In genomic region chr21:37153193-37153934, GRCh38 we compare ENCODE assay signal across 13 cellular contexts.
A peak's percentile ranks its signal among the peaks of the same experiment; 100 is the strongest.
DNase-seq lines count a peak whose midpoint lies in the region; ATAC-seq and TF ChIP-seq lines count a peak whose summit lies in the region.
"Had no signal": no experiment of that assay in that cellular context is flagged by ENCODE, and none has a peak within 500 bp of the region (broad histone marks: within the 10 kb centered on the region; RNA-seq: fewer than 3 reads in every experiment).

No MANE protein-coding gene starts in this region.

- TF ChIP-seq CTCF in A673 (conservative IDR thresholded peaks at IDR 0.05; ENCODE audit: low read depth, low read length), result no peak
- TF ChIP-seq CTCF in fibroblast of lung (conservative IDR thresholded peaks at IDR 0.05 in 1 of 2, IDR thresholded peaks at IDR 0.05 in 1 of 2; ENCODE audit: low read depth in 1 of 2, low read length in 2 of 2), result no peak

- H3K27ac ChIP-seq in A673 (ENCODE audit: low read depth, low read length, poor library complexity, severe bottlenecking) (peak overlapping the region; percentile 79), SJCRH30 (peak overlapping the region; percentile 76), fibroblast of lung (ENCODE audit: insufficient read depth, low read length) (no peak overlapping the region)

- H3K4me3 ChIP-seq in A673 (ENCODE audit: low read depth, low read length, poor library complexity, severe bottlenecking), result no peak overlapping the region
- no peak overlapping the region for H3K4me3 ChIP-seq in SJCRH30
- H3K4me3 ChIP-seq in fibroblast of lung (replicated peaks in 1 of 4; ENCODE audit: control extremely low read depth in 1 of 4, insufficient read depth in 1 of 4, low read depth in 3 of 4, low read length in 4 of 4), result no peak overlapping the region

- H3K9ac ChIP-seq in fibroblast of lung (ENCODE audit: insufficient read depth, low read length), result no peak overlapping the region

- BruUV-seq in A673 (replicated peaks; lab: Mats Ljungman, UMichigan), result no TSS peak

- H3K4me2 ChIP-seq in fibroblast of lung (ENCODE audit: extremely low read depth, insufficient read depth, low read length), result no peak overlapping the region

- POLR2A ChIA-PET in A673 (lab: Charles Lee; ENCODE audit: low non-redundant PET), result interaction anchor here (0.6 to 0.8 kb wide), 3 partner anchors 12 to 914 kb away, joined by 3 read pairs; no protein-coding TSS in a partner anchor

- DNase-seq in A673 (ENCODE audit: low spot score) (peak; percentile 81), SJCRH30 (no peak), fibroblast of lung (ENCODE audit: low read depth in 2 of 2) (peak; percentile 68 to 75), non-pigmented ciliary epithelial cell (ENCODE audit: low read depth) (peak; percentile 18), NCI-H1092 (lab: John Stamatoyannopoulos, UW) (no peak)
- DNase-seq in stimulated activated CD8-positive, alpha-beta memory T cell treated with anti-CD3 and anti-CD28 coated beads, Interleukin-4, amount 100 ng/mL, for 48 hours, result no peak
- DNase-seq: activated naive CD4-positive, alpha-beta T cell treated with anti-CD3 and anti-CD28 coated beads, Interleukin-2, amount 10 ng/mL, durations not matched to agents 7 days and 5 days; naive B cell; NCI-H2081; stimulated activated CD4-positive, alpha-beta T cell treated with anti-CD3 and anti-CD28 coated beads, Interleukin-4, amount 100 ng/mL, for 4 hours had no signal

- H3K4me1 ChIP-seq in A673 (ENCODE audit: insufficient read depth, low read length, poor library complexity, severe bottlenecking) (peaks cover 15% of the 10 kb centered on the region), SJCRH30 (peaks cover 21% of the 10 kb centered on the region), fibroblast of lung (ENCODE audit: control insufficient read depth, extremely low read depth, insufficient read depth, low read length) (no peaks in the 10 kb centered on the region)

- H3K9me3 ChIP-seq in A673 (ENCODE audit: low read depth, low read length, poor library complexity, severe bottlenecking) (no peaks in the 10 kb centered on the region), SJCRH30 (replicated peaks) (no peaks in the 10 kb centered on the region), fibroblast of lung (ENCODE audit: control insufficient read depth, insufficient read depth, low read depth, low read length) (no peaks in the 10 kb centered on the region)

- no peaks in the 10 kb centered on the region for H3K79me2 ChIP-seq in fibroblast of lung (ENCODE audit: control insufficient read depth, insufficient read depth, low read length)

- peaks cover 48% of the 10 kb centered on the region for H3K36me3 ChIP-seq in A673 (ENCODE audit: insufficient read depth, low read length, poor library complexity, severe bottlenecking)
- H3K36me3 ChIP-seq in SJCRH30, result peaks cover 48% of the 10 kb centered on the region
- H3K36me3 ChIP-seq in fibroblast of lung (ENCODE audit: control insufficient read depth, insufficient read depth, low read length), result peaks cover 11% of the 10 kb centered on the region

- H2AFZ ChIP-seq in fibroblast of lung (ENCODE audit: low read length), result no peak overlapping the region

- H3K27me3 ChIP-seq in A673 (replicated peaks; ENCODE audit: insufficient read depth, low read depth, low read length, poor library complexity) (no peaks in the 10 kb centered on the region), SJCRH30 (no peaks in the 10 kb centered on the region), fibroblast of lung (ENCODE audit: control insufficient read depth, insufficient read depth, low read length) (no peaks in the 10 kb centered on the region)

- intact Hi-C loops in A673 (cut with micrococcal nuclease; ENCODE audit: unreplicated experiment), result no loop called here

- CTCF ChIA-PET in A673 (lab: Charles Lee), result no interaction called here

- H4K20me1 ChIP-seq in fibroblast of lung (ENCODE audit: control insufficient read depth, extremely low read depth, insufficient read depth, low read length), result no peaks in the 10 kb centered on the region

- ATAC-seq in GM21367 (IDR thresholded peaks at IDR 0.05; ENCODE audit: unreplicated experiment) (no peak), HG02981 (IDR thresholded peaks at IDR 0.05; ENCODE audit: unreplicated experiment) (no peak)
- ATAC-seq: activated CD4-positive, CD25-positive, alpha-beta regulatory T cell treated with anti-CD3 and anti-CD28 coated beads, Interleukin-2, amount 50 U/mL, for 24 hours had no signal

Comparison
In these comparisons a context has a peak if more than half of its experiments do, and no peak if none do; other contexts are left out.
1. DNase-seq: peak in A673 (single experiment), fibroblast of lung (2 of 2) and non-pigmented ciliary epithelial cell (single experiment); none in SJCRH30 (0 of 2), NCI-H1092 (single experiment) and stimulated activated CD8-positive, alpha-beta memory T cell treated with anti-CD3 and anti-CD28 coated beads, Interleukin-4, amount 100 ng/mL, for 48 hours (single experiment).